ENCODE assay signal across 1 cellular context in the genomic region with DNA sequence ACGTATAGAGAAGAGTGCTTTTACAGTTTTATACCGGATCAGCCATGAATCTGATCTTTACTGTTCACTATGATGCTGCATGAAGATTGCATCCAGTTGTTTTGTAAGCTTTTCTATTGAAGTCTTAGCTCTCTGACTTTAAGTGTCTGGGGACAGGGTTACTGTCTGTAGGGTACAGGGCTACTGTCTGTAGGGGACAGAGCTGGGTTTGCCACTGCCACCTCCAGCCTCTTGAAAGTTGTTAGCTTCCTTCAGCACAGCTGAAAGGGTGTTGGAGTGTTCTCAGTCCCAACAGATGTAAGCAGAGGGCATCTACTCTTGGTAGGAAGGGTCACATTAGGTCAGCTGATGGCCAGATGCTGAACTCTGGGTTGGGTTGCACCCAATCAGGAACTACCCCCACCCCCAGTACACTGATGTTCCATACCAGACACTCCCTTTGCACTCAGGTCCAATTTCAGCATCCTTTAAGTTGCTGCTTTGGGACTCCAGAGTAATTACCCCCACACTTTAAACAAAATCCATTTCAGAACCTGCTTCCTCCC.
TF ChIP-seq lines count a peak whose summit lies in the region.

No MANE protein-coding gene starts in this region.

TF ChIP-seq in GM12878, 131 proteins besides CTCF, POLR2A, EP300 and RAD21:
- TF ChIP-seq, protein P1, sequence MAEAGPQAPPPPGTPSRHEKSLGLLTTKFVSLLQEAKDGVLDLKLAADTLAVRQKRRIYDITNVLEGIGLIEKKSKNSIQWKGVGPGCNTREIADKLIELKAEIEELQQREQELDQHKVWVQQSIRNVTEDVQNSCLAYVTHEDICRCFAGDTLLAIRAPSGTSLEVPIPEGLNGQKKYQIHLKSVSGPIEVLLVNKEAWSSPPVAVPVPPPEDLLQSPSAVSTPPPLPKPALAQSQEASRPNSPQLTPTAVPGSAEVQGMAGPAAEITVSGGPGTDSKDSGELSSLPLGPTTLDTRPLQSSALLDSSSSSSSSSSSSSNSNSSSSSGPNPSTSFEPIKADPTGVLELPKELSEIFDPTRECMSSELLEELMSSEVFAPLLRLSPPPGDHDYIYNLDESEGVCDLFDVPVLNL (IDR thresholded peaks at IDR 0.05; ENCODE audit: low read depth, low read length) = no peak
- TF ChIP-seq TCF7 (IDR thresholded peaks at IDR 0.05; ENCODE audit: borderline replicate concordance) (no peak), BCL11A (IDR thresholded peaks at IDR 0.05; ENCODE audit: low read depth, low read length) (no peak), BRCA1 (IDR thresholded peaks at IDR 0.05; ENCODE audit: low read depth, low read length) (no peak), YBX1 (IDR thresholded peaks at IDR 0.05) (no peak), TCF3 (IDR thresholded peaks at IDR 0.05; ENCODE audit: borderline replicate concordance, insufficient read depth, low read depth, low read length) (no peak), WRNIP1 (IDR thresholded peaks at IDR 0.05; ENCODE audit: borderline replicate concordance, low read depth, low read length) (no peak), CEBPB (IDR thresholded peaks at IDR 0.05; ENCODE audit: borderline replicate concordance in 1 of 2, low read depth in 2 of 2, low read length in 2 of 2) (no peak), SMAD5 (IDR thresholded peaks at IDR 0.05; ENCODE audit: low read depth) (no peak), ETV6 (conservative IDR thresholded peaks at IDR 0.05 in 1 of 2, IDR thresholded peaks at IDR 0.05 in 1 of 2; ENCODE audit: borderline replicate concordance in 1 of 2, low read depth in 1 of 2) (no peak), IKZF2 (IDR thresholded peaks at IDR 0.05) (no peak), ATF7 (IDR thresholded peaks at IDR 0.05; ENCODE audit: low read depth) (no peak), CHD2 (IDR thresholded peaks at IDR 0.05; ENCODE audit: borderline replicate concordance, low read depth, low read length) (no peak), RBBP5 (conservative IDR thresholded peaks at IDR 0.05) (no peak), MEF2B (IDR thresholded peaks at IDR 0.05; ENCODE audit: partially characterized antibody, poor library complexity, severe bottlenecking) (no peak)
- TF ChIP-seq, protein P2, sequence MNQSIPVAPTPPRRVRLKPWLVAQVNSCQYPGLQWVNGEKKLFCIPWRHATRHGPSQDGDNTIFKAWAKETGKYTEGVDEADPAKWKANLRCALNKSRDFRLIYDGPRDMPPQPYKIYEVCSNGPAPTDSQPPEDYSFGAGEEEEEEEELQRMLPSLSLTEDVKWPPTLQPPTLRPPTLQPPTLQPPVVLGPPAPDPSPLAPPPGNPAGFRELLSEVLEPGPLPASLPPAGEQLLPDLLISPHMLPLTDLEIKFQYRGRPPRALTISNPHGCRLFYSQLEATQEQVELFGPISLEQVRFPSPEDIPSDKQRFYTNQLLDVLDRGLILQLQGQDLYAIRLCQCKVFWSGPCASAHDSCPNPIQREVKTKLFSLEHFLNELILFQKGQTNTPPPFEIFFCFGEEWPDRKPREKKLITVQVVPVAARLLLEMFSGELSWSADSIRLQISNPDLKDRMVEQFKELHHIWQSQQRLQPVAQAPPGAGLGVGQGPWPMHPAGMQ (IDR thresholded peaks at IDR 0.05; ENCODE audit: borderline replicate concordance) = no peak
- TF ChIP-seq, protein P3, sequence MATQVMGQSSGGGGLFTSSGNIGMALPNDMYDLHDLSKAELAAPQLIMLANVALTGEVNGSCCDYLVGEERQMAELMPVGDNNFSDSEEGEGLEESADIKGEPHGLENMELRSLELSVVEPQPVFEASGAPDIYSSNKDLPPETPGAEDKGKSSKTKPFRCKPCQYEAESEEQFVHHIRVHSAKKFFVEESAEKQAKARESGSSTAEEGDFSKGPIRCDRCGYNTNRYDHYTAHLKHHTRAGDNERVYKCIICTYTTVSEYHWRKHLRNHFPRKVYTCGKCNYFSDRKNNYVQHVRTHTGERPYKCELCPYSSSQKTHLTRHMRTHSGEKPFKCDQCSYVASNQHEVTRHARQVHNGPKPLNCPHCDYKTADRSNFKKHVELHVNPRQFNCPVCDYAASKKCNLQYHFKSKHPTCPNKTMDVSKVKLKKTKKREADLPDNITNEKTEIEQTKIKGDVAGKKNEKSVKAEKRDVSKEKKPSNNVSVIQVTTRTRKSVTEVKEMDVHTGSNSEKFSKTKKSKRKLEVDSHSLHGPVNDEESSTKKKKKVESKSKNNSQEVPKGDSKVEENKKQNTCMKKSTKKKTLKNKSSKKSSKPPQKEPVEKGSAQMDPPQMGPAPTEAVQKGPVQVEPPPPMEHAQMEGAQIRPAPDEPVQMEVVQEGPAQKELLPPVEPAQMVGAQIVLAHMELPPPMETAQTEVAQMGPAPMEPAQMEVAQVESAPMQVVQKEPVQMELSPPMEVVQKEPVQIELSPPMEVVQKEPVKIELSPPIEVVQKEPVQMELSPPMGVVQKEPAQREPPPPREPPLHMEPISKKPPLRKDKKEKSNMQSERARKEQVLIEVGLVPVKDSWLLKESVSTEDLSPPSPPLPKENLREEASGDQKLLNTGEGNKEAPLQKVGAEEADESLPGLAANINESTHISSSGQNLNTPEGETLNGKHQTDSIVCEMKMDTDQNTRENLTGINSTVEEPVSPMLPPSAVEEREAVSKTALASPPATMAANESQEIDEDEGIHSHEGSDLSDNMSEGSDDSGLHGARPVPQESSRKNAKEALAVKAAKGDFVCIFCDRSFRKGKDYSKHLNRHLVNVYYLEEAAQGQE (IDR thresholded peaks at IDR 0.05; ENCODE audit: low read depth, low read length) = no peak
- TF ChIP-seq, protein P4, sequence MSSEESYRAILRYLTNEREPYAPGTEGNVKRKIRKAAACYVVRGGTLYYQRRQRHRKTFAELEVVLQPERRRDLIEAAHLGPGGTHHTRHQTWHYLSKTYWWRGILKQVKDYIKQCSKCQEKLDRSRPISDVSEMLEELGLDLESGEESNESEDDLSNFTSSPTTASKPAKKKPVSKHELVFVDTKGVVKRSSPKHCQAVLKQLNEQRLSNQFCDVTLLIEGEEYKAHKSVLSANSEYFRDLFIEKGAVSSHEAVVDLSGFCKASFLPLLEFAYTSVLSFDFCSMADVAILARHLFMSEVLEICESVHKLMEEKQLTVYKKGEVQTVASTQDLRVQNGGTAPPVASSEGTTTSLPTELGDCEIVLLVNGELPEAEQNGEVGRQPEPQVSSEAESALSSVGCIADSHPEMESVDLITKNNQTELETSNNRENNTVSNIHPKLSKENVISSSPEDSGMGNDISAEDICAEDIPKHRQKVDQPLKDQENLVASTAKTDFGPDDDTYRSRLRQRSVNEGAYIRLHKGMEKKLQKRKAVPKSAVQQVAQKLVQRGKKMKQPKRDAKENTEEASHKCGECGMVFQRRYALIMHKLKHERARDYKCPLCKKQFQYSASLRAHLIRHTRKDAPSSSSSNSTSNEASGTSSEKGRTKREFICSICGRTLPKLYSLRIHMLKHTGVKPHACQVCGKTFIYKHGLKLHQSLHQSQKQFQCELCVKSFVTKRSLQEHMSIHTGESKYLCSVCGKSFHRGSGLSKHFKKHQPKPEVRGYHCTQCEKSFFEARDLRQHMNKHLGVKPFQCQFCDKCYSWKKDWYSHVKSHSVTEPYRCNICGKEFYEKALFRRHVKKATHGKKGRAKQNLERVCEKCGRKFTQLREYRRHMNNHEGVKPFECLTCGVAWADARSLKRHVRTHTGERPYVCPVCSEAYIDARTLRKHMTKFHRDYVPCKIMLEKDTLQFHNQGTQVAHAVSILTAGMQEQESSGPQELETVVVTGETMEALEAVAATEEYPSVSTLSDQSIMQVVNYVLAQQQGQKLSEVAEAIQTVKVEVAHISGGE (CRISPR knock-in tag; IDR thresholded peaks at IDR 0.05) = no peak
- TF ChIP-seq, protein P5, sequence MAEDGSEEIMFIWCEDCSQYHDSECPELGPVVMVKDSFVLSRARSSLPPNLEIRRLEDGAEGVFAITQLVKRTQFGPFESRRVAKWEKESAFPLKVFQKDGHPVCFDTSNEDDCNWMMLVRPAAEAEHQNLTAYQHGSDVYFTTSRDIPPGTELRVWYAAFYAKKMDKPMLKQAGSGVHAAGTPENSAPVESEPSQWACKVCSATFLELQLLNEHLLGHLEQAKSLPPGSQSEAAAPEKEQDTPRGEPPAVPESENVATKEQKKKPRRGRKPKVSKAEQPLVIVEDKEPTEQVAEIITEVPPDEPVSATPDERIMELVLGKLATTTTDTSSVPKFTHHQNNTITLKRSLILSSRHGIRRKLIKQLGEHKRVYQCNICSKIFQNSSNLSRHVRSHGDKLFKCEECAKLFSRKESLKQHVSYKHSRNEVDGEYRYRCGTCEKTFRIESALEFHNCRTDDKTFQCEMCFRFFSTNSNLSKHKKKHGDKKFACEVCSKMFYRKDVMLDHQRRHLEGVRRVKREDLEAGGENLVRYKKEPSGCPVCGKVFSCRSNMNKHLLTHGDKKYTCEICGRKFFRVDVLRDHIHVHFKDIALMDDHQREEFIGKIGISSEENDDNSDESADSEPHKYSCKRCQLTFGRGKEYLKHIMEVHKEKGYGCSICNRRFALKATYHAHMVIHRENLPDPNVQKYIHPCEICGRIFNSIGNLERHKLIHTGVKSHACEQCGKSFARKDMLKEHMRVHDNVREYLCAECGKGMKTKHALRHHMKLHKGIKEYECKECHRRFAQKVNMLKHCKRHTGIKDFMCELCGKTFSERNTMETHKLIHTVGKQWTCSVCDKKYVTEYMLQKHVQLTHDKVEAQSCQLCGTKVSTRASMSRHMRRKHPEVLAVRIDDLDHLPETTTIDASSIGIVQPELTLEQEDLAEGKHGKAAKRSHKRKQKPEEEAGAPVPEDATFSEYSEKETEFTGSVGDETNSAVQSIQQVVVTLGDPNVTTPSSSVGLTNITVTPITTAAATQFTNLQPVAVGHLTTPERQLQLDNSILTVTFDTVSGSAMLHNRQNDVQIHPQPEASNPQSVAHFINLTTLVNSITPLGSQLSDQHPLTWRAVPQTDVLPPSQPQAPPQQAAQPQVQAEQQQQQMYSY (CRISPR knock-in tag; IDR thresholded peaks at IDR 0.05) = no peak
